Comparison of ENCODE assay signal across 11 cellular contexts in genomic region chr3:48684054-48684349, GRCh38. TPM values are rescaled to one million over a fixed set of nuclear protein-coding genes. Genes with fewer than 3 reads are reported as not detected.
DNase-seq lines count a peak whose midpoint lies in the region; ATAC-seq, FAIRE-seq and TF ChIP-seq lines count a peak whose summit lies in the region.
"Had no signal": no experiment of that assay in that cellular context is flagged by ENCODE, and none has a peak within 500 bp of the region (broad histone marks: within the 10 kb centered on the region; RNA-seq: fewer than 3 reads in every experiment).

No MANE protein-coding gene starts in this region.

- DNase-seq in A673 (ENCODE audit: low spot score) (no peak), HAP-1 (ENCODE audit: low spot score in 2 of 2) (no peak), K562 (ENCODE audit: extremely low read depth in 1 of 4, low spot score in 3 of 4) (no peak), NCI-H1417 (lab: John Stamatoyannopoulos, UW) (no peak)
- DNase-seq: NCI-H1436 treated with DMSO at 0.1 percent for 48 hours; stimulated activated CD4-positive, alpha-beta T cell treated with anti-CD3 and anti-CD28 coated beads, Interleukin-15, amount 100 ng/mL, for 24 hours had no signal

- BruUV-seq in A673 (replicated peaks; lab: Mats Ljungman, UMichigan) (no TSS peak), K562 (replicated peaks; lab: Mats Ljungman, UMichigan) (no TSS peak)

- no peak for TF ChIP-seq EP300 in K562 (IDR thresholded peaks at IDR 0.05; ENCODE audit: low read length)

- peaks cover 16% of the 10 kb centered on the region for H3K4me1 ChIP-seq in A673 (ENCODE audit: insufficient read depth, low read length, poor library complexity, severe bottlenecking)
- H3K4me1 ChIP-seq in HAP-1, result peaks cover 13% of the 10 kb centered on the region
- H3K4me1 ChIP-seq in K562 (replicated peaks in 1 of 2; ENCODE audit: control insufficient read depth in 2 of 2, insufficient read depth in 2 of 2, low read length in 2 of 2), result peaks cover 21 to 30% of the 10 kb centered on the region in 2 experiments; a peak in 4 of 5 replicates
- H3K4me1 ChIP-seq in mucosa of rectum (ENCODE audit: control insufficient read depth in 2 of 2, insufficient read depth in 2 of 2, low read length in 2 of 2), result peaks cover 14 to 32% of the 10 kb centered on the region in 2 donors

- no peak for FAIRE-seq in K562 (lab: Jason Lieb, UNC)

- H3K9me1 ChIP-seq in K562 (ENCODE audit: control insufficient read depth, insufficient read depth, low read length), result no peaks in the 10 kb centered on the region

- H3K9me3 ChIP-seq in A673 (ENCODE audit: low read depth, low read length, poor library complexity, severe bottlenecking) (no peaks in the 10 kb centered on the region), HAP-1 (no peaks in the 10 kb centered on the region), K562 (replicated peaks; ENCODE audit: control insufficient read depth, insufficient read depth, low read depth, low read length) (no peaks in the 10 kb centered on the region), mucosa of rectum (ENCODE audit: control insufficient read depth in 2 of 2, low read length in 2 of 2) (no peaks in the 10 kb centered on the region)
- H3K9me3 ChIP-seq: gastroesophageal sphincter had no signal

- H4K20me1 ChIP-seq in K562 (replicated peaks; ENCODE audit: control insufficient read depth, insufficient read depth, low read length), result peaks cover 13% of the 10 kb centered on the region; the same call in 1 of the 2 replicates

- peak overlapping the region; percentile 91 for H3K4me2 ChIP-seq in K562 (ENCODE audit: insufficient read depth, low read length)

- peaks cover 27% of the 10 kb centered on the region for H3K79me2 ChIP-seq in K562 (ENCODE audit: control insufficient read depth, insufficient read depth, low read length)

- WGBS in K562 (ENCODE audit: insufficient coverage, low coverage, missing lambda C conversion rate), result 42% methylated on average over 7 of the region's 8 CpGs

- no peak for TF ChIP-seq CTCF in A673 (conservative IDR thresholded peaks at IDR 0.05; ENCODE audit: low read depth, low read length)
- TF ChIP-seq CTCF in K562 (IDR thresholded peaks at IDR 0.05 in 2 of 3, conservative IDR thresholded peaks at IDR 0.05 in 1 of 3; ENCODE audit: insufficient read depth in 2 of 3, low read depth in 1 of 3, low read length in 3 of 3), result no peak

- no peak for ATAC-seq in K562
- no peak for ATAC-seq in HG03521 (IDR thresholded peaks at IDR 0.05; ENCODE audit: unreplicated experiment)
- ATAC-seq in HG02610 (IDR thresholded peaks at IDR 0.05; ENCODE audit: unreplicated experiment), result no peak
- no peak for ATAC-seq in HG03135 (IDR thresholded peaks at IDR 0.05; ENCODE audit: unreplicated experiment)
- ATAC-seq: gastroesophageal sphincter had no signal

- H3K36me3 ChIP-seq in A673 (ENCODE audit: insufficient read depth, low read length, poor library complexity, severe bottlenecking) (peaks cover 3% of the 10 kb centered on the region), HAP-1 (replicated peaks) (peaks cover 53% of the 10 kb centered on the region), K562 (ENCODE audit: control insufficient read depth, insufficient read depth, low read length) (peaks cover 66% of the 10 kb centered on the region), mucosa of rectum (ENCODE audit: control insufficient read depth in 2 of 2, insufficient read depth in 2 of 2, low read length in 2 of 2) (peaks cover 47 to 53% of the 10 kb centered on the region in 2 donors)

- in situ Hi-C loops in HAP-1 (cut with MboI; ENCODE audit: low sequenced_read_pairs), result no loop called here
- in situ Hi-C loops in K562 (cut with MboI), result no loop called here

- POLR2A ChIA-PET in A673 (lab: Charles Lee; ENCODE audit: low non-redundant PET) (no interaction called here), K562 (lab: Yijun Ruan, JAX) (interaction anchor here (1.1 to 1.7 kb wide), 5 partner anchors 8 to 163 kb away, joined by 3 to 7 read pairs (median 3); no protein-coding TSS in a partner anchor)

- TF ChIP-seq RAD21 in K562 (CRISPR knock-in tag; conservative IDR thresholded peaks at IDR 0.05 in 1 of 2, IDR thresholded peaks at IDR 0.05 in 1 of 2), result no peak

- intact Hi-C loops in A673 (cut with micrococcal nuclease; ENCODE audit: unreplicated experiment), result no loop called here
- intact Hi-C loops in K562 (cut with micrococcal nuclease), result no loop called here

- peak overlapping the region; percentile 59 to 87; a peak in 3 of 4 replicates for H3K9ac ChIP-seq in K562 (ENCODE audit: insufficient read depth in 1 of 2, low read depth in 2 of 2, low read length in 2 of 2)
- peak overlapping the region; percentile 17 for H3K9ac ChIP-seq in mucosa of rectum (ENCODE audit: low read depth in 1 of 2, low read length in 2 of 2)

- no peak overlapping the region for H2AFZ ChIP-seq in K562 (ENCODE audit: low read depth, low read length)

- H3K27ac ChIP-seq in A673 (ENCODE audit: low read depth, low read length, poor library complexity, severe bottlenecking) (peak overlapping the region; percentile 16), K562 (ENCODE audit: extremely low read depth, low read depth, low read length) (no peak overlapping the region; the same call in 2 of the 3 replicates), mucosa of rectum (ENCODE audit: low read depth in 2 of 2, low read length in 2 of 2) (no peak overlapping the region)

- H3K27me3 ChIP-seq in A673 (replicated peaks; ENCODE audit: insufficient read depth, low read depth, low read length, poor library complexity) (no peaks in the 10 kb centered on the region), HAP-1 (ENCODE audit: low read depth) (no peaks in the 10 kb centered on the region), K562 (ENCODE audit: control insufficient read depth in 2 of 2, insufficient read depth in 2 of 2, low read length in 2 of 2) (no peaks in the 10 kb centered on the region), mucosa of rectum (ENCODE audit: control insufficient read depth in 2 of 2, insufficient read depth in 2 of 2, low read length in 2 of 2) (no peaks in the 10 kb centered on the region)
- H3K27me3 ChIP-seq: gastroesophageal sphincter had no signal

- CTCF ChIA-PET in A673 (lab: Charles Lee), result no interaction called here
- CTCF ChIA-PET in K562 (lab: Yijun Ruan, JAX; ENCODE audit: low intra/inter-chr PET ratio), result no interaction called here

- H3K4me3 ChIP-seq in A673 (ENCODE audit: low read depth, low read length, poor library complexity, severe bottlenecking) (peak overlapping the region; percentile 71), HAP-1 (peak overlapping the region; percentile 84), K562 (peak overlapping the region; percentile 88), mucosa of rectum (ENCODE audit: low read length in 2 of 2) (peak overlapping the region in 1 of 2 donors; percentile 56)

- no peak for TF ChIP-seq POLR2A in K562 (conservative IDR thresholded peaks at IDR 0.05)

RNA-seq across cellular contexts. Expression of gene NCKIPSD, which starts 1.7 kb away (rescaled TPM):
- total RNA-seq in A673 (2021) (15.0 and 18.8 TPM in 2 replicates), K562 (2014; rRNA removed) (12.3 and 18.7 TPM in 2 replicates), K562 (2014; rRNA removed; fragmentation: Illumina TruSeq; extraction: Trizol) (4.1 and 6.3 TPM in 2 replicates), K562 (2015; rRNA removed; fragmentation: Illumina TruSeq; extraction: Trizol) (9.7 and 10.0 TPM in 2 replicates), K562 (2021) (17.3 and 20.1 TPM in 2 replicates)
- total RNA-seq in K562 (2011; cell fraction: chromatin; rRNA removed; ENCODE audit: low replicate concordance), result 29.1 and 109 TPM in 2 replicates
- 55.4 and 58.4 TPM in 2 replicates for total RNA-seq in K562 (2011; cell fraction: nucleolus; rRNA removed)
- total RNA-seq in K562 (2011; cell fraction: nucleoplasm; rRNA removed), result 33.2 and 33.4 TPM in 2 replicates
- polyA plus RNA-seq in K562 (2011; rRNA removed) (24.4 and 35.6 TPM in 2 replicates), K562 (2014; fragmentation: Illumina TruSeq; extraction: Trizol) (15.0 and 16.2 TPM in 2 replicates), K562 (2014; fragmentation: Nextera tagmentation; extraction: Ambion mirVana) (1 to 10 TPM in 1 of 2 experiments, under 1 TPM in 1; 0.49 to 1.7 TPM), K562 (2014; rRNA removed) (17.8 and 21.4 TPM in 2 replicates)
- 38.2 and 70.0 TPM in 2 replicates for polyA plus RNA-seq in K562 (2011; cell fraction: cytosol; rRNA removed)
- polyA plus RNA-seq in K562 (2011; cell fraction: nucleus; rRNA removed), result 114 and 150 TPM in 2 replicates
- 14.6 and 23.0 TPM in 2 replicates for polyA plus RNA-seq in K562 (2012)
- 14.6 and 22.5 TPM in 2 replicates for polyA minus RNA-seq in K562 (2011; rRNA and poly(A)+ RNA removed)
- polyA minus RNA-seq in K562 (2011; cell fraction: cytosol; rRNA and poly(A)+ RNA removed), result 25.6 and 29.7 TPM in 2 replicates
- polyA minus RNA-seq in K562 (2011; cell fraction: nucleus; rRNA and poly(A)+ RNA removed), result 33.0 and 36.1 TPM in 2 replicates

RNA-seq across cellular contexts. Expression of gene CELSR3, which starts 21.3 kb away (rescaled TPM):
- total RNA-seq in A673 (2021), result 1.2 and 2.1 TPM in 2 replicates
- 5.4 and 13.8 TPM in 2 replicates for total RNA-seq in K562 (2011; cell fraction: chromatin; rRNA removed; ENCODE audit: low replicate concordance)
- total RNA-seq in K562 (2011; cell fraction: nucleolus; rRNA removed), result 7.0 and 9.3 TPM in 2 replicates
- 6.1 and 6.5 TPM in 2 replicates for total RNA-seq in K562 (2011; cell fraction: nucleoplasm; rRNA removed)
- total RNA-seq in K562 (2014; rRNA removed), result 0.64 and 0.98 TPM in 2 replicates
- 0.47 and 0.48 TPM in 2 replicates for total RNA-seq in K562 (2014; rRNA removed; fragmentation: Illumina TruSeq; extraction: Trizol)
- 0.76 and 0.79 TPM in 2 replicates for total RNA-seq in K562 (2015; rRNA removed; fragmentation: Illumina TruSeq; extraction: Trizol)
- 1.6 and 2.1 TPM in 2 replicates for total RNA-seq in K562 (2021)
- polyA plus RNA-seq in K562 (2011; rRNA removed), result 0.84 and 0.93 TPM in 2 replicates
- 0.87 and 1.8 TPM in 2 replicates for polyA plus RNA-seq in K562 (2011; cell fraction: cytosol; rRNA removed)
- 5.5 and 8.2 TPM in 2 replicates for polyA plus RNA-seq in K562 (2011; cell fraction: nucleus; rRNA removed)
- polyA plus RNA-seq in K562 (2012), result 1.5 and 1.6 TPM in 2 replicates
- 1.1 and 1.5 TPM in 2 replicates for polyA plus RNA-seq in K562 (2014; fragmentation: Illumina TruSeq; extraction: Trizol)
- polyA plus RNA-seq in K562 (2014; fragmentation: Nextera tagmentation; extraction: Ambion mirVana), result under 1 TPM; 0.10 to 0.20 TPM
- 1.3 and 2.7 TPM in 2 replicates for polyA plus RNA-seq in K562 (2014; rRNA removed)
- polyA minus RNA-seq in K562 (2011; rRNA and poly(A)+ RNA removed), result 0.78 and 1.9 TPM in 2 replicates
- polyA minus RNA-seq in K562 (2011; cell fraction: cytosol; rRNA and poly(A)+ RNA removed), result 1.8 and 2.0 TPM in 2 replicates
- polyA minus RNA-seq in K562 (2011; cell fraction: nucleus; rRNA and poly(A)+ RNA removed), result 2.7 and 3.0 TPM in 2 replicates

RNA-seq across cellular contexts. Expression of gene IP6K2, which starts 33.0 kb away (rescaled TPM):
- total RNA-seq in A673 (2021) (62.5 and 72.0 TPM in 2 replicates), K562 (2014; rRNA removed) (46.1 and 50.4 TPM in 2 replicates), K562 (2014; rRNA removed; fragmentation: Illumina TruSeq; extraction: Trizol) (37.6 and 38.9 TPM in 2 replicates), K562 (2015; rRNA removed; fragmentation: Illumina TruSeq; extraction: Trizol) (46.9 and 48.8 TPM in 2 replicates), K562 (2021) (41.3 and 48.0 TPM in 2 replicates)
- 178 and 218 TPM in 2 replicates for total RNA-seq in K562 (2011; cell fraction: chromatin; rRNA removed; ENCODE audit: low replicate concordance)
- total RNA-seq in K562 (2011; cell fraction: nucleolus; rRNA removed), result 134 and 138 TPM in 2 replicates
- 174 and 186 TPM in 2 replicates for total RNA-seq in K562 (2011; cell fraction: nucleoplasm; rRNA removed)
- polyA plus RNA-seq in K562 (2011; rRNA removed) (60.2 and 102 TPM in 2 replicates), K562 (2014; fragmentation: Illumina TruSeq; extraction: Trizol) (57.1 and 79.3 TPM in 2 replicates), K562 (2014; fragmentation: Nextera tagmentation; extraction: Ambion mirVana) (10 to 100 TPM; 19.6 to 26.3 TPM), K562 (2014; rRNA removed) (69.6 and 78.1 TPM in 2 replicates)
- 75.7 and 102 TPM in 2 replicates for polyA plus RNA-seq in K562 (2011; cell fraction: cytosol; rRNA removed)
- 547 and 559 TPM in 2 replicates for polyA plus RNA-seq in K562 (2011; cell fraction: nucleus; rRNA removed)
- polyA plus RNA-seq in K562 (2012), result 50.4 and 55.4 TPM in 2 replicates
- 43.8 and 51.2 TPM in 2 replicates for polyA minus RNA-seq in K562 (2011; rRNA and poly(A)+ RNA removed)
- 19.8 and 28.5 TPM in 2 replicates for polyA minus RNA-seq in K562 (2011; cell fraction: cytosol; rRNA and poly(A)+ RNA removed)
- polyA minus RNA-seq in K562 (2011; cell fraction: nucleus; rRNA and poly(A)+ RNA removed), result 33.5 and 60.8 TPM in 2 replicates

RNA-seq across cellular contexts. Expression of gene SLC26A6, which starts 48.7 kb away (rescaled TPM):
- total RNA-seq in A673 (2021), result 11.8 and 12.6 TPM in 2 replicates
- total RNA-seq in K562 (2011; cell fraction: chromatin; rRNA removed; ENCODE audit: low replicate concordance), result 176 and 387 TPM in 2 replicates
- 251 and 260 TPM in 2 replicates for total RNA-seq in K562 (2011; cell fraction: nucleolus; rRNA removed)
- total RNA-seq in K562 (2011; cell fraction: nucleoplasm; rRNA removed), result 183 and 192 TPM in 2 replicates
- total RNA-seq in K562 (2014; rRNA removed), result 14.8 and 22.2 TPM in 2 replicates
- total RNA-seq in K562 (2014; rRNA removed; fragmentation: Illumina TruSeq; extraction: Trizol), result 7.1 and 10.5 TPM in 2 replicates
- total RNA-seq in K562 (2015; rRNA removed; fragmentation: Illumina TruSeq; extraction: Trizol), result 11.9 and 12.4 TPM in 2 replicates
- 26.5 and 27.2 TPM in 2 replicates for total RNA-seq in K562 (2021)
- 20.4 and 42.8 TPM in 2 replicates for polyA plus RNA-seq in K562 (2011; rRNA removed)
- polyA plus RNA-seq in K562 (2011; cell fraction: cytosol; rRNA removed), result 28.1 and 30.5 TPM in 2 replicates
- 437 and 444 TPM in 2 replicates for polyA plus RNA-seq in K562 (2011; cell fraction: nucleus; rRNA removed)
- 25.1 and 26.5 TPM in 2 replicates for polyA plus RNA-seq in K562 (2012)
- polyA plus RNA-seq in K562 (2014; fragmentation: Illumina TruSeq; extraction: Trizol), result 19.7 and 21.0 TPM in 2 replicates
- polyA plus RNA-seq in K562 (2014; fragmentation: Nextera tagmentation; extraction: Ambion mirVana), result 1 to 10 TPM; 2.1 to 4.5 TPM
- 24.8 and 26.6 TPM in 2 replicates for polyA plus RNA-seq in K562 (2014; rRNA removed)
- 21.2 and 21.7 TPM in 2 replicates for polyA minus RNA-seq in K562 (2011; rRNA and poly(A)+ RNA removed)
- 21.2 and 26.8 TPM in 2 replicates for polyA minus RNA-seq in K562 (2011; cell fraction: cytosol; rRNA and poly(A)+ RNA removed)
- 95.1 and 104 TPM in 2 replicates for polyA minus RNA-seq in K562 (2011; cell fraction: nucleus; rRNA and poly(A)+ RNA removed)
